ENCODE assay signal across 15 cellular contexts in the genomic region with DNA sequence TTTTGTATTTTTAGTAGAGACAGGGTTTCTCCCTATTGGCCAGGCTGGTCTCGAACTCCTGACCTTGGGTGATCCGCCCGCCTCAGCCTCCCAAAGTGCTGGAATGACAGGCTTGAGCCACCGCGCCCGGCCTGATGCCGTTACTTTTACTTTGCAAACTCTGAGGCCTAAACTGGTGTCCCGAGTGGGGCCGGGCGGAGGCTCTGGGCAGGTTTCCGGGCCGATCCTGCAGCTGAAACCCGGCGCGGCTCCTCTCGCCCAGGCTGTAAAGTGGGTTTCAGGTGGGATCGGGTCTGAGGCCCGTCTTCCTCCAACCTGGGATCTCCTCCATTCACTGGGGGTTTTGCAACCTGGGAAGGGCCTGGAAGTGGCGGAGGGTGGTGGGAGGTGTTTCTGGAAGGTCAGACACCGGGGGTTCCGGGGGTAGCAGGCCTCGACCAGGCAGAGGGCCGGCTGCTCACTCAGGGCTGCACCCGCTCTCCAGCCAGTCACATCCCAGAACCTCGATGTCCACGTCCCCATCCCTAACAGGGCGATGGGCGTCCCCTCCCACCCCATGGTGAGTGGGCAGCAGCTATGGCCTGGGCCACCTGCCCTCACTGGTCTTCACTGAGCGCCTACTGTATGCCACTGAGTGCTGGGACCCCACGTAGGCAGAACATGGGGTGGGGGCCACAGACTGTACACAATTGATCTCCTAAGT. TPM values are rescaled to one million over a fixed set of nuclear protein-coding genes. Genes with fewer than 3 reads are reported as not detected.
"Had no signal": no experiment of that assay in that cellular context is flagged by ENCODE, and none has a peak within 500 bp of the region (broad histone marks: within the 10 kb centered on the region; RNA-seq: fewer than 3 reads in every experiment).

No MANE protein-coding gene starts in this region.

- DNase-seq: activated CD4-positive, alpha-beta T cell treated with anti-CD3 and anti-CD28 coated beads for 48 hours; activated T-cell treated with anti-CD3 and anti-CD28 coated beads for 4 hours; amniotic stem cell; effector memory CD8-positive, alpha-beta T cell; hippocampal formation; stomach had no signal

- H3K27me3 ChIP-seq: gastroesophageal sphincter, stomach had no signal

- H3K4me1 ChIP-seq: gastroesophageal sphincter had no signal

- H3K4me3 ChIP-seq: gastroesophageal sphincter, skin epidermis, stomach, thoracic aorta had no signal

- H3K9me3 ChIP-seq: gastroesophageal sphincter, stomach, thoracic aorta had no signal

- ATAC-seq: activated T-helper 17 cell treated with anti-CD3 and anti-CD28 coated beads, Interleukin-2, amount 50 U/mL, for 72 hours; effector memory CD8-positive, alpha-beta T cell; gastroesophageal sphincter had no signal

- H3K36me3 ChIP-seq: thoracic aorta had no signal

- H3K27ac ChIP-seq: epithelial cell of prostate, gastroesophageal sphincter, skin epidermis, stomach, thoracic aorta had no signal

- FAIRE-seq: urothelium cell line had no signal

RNA-seq across cellular contexts. Expression of a gene that starts 37.4 kb away (rescaled TPM):
- total RNA-seq: activated CD8-positive, alpha-beta memory T cell treated with anti-CD3 and anti-CD28 coated beads for 36 hours; gastroesophageal sphincter; lower leg skin; stomach had no signal

RNA-seq across cellular contexts. Expression of a gene that starts 45.7 kb away (rescaled TPM):
- total RNA-seq: gastroesophageal sphincter, myocyte, stomach, thoracic aorta had no signal
- polyA plus RNA-seq: stomach had no signal
